In genomic region chr14:105301915-105302249, GRCh38 we compare ENCODE assay signal across 1 cellular context.
TF ChIP-seq lines count a peak whose summit lies in the region.

No MANE protein-coding gene starts in this region.

TF ChIP-seq in HepG2, 621 proteins besides CTCF, POLR2A, EP300 and RAD21:
- 0 out of 2 replicates have a peak, but pooled peaks have one; percentile 1 for TF ChIP-seq POGK (CRISPR knock-in tag; conservative IDR thresholded peaks at IDR 0.05)
TF ChIP-seq in HepG2: peak in this region for 1; not testable (repeated sequence) for 620.
